In the genomic region with DNA sequence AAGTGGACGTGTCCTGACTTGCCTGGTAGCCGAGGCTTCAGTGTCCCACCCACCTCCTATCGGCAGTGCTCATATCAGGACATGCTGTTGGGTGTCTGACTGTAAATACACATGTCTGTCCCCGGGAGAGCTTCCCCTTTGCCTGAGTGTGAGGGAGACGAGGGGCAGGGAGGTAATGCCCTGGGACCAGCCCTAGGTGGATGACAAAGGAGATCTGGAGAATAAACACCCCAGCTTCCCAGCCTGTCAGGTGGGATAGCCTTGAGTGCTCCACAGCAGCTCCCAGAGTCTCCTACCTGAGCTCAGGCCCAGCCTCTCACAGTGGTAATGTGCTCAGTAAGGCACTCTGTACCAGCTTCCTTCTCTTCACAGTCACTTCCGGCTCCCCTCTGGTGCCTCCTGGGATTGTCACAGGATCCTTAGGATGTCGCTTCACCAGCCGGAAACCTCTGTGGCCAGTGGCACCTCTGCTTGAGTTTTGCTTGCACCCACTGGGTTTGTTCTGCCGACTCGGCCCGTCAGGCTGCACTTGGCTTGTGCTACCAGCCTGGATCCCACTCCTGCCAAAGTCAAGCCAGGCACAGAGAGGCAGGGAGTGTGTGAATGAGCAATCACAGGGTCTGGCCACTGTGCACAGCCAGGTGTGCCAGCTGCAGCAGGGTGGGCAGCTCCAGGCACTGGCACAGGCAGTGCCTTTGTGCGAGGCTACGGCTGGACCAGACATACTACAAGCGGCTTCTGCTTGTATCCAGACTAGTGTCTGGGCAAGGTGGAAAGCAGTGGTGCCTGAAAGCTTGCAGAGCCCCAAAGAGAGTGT, we compare ENCODE assay signal across 16 cellular contexts. TPM values are rescaled to one million over a fixed set of nuclear protein-coding genes. Genes with fewer than 3 reads are reported as not detected.
A peak's percentile ranks its signal among the peaks of the same experiment; 100 is the strongest.
DNase-seq lines count a peak whose midpoint lies in the region; ATAC-seq, FAIRE-seq and TF ChIP-seq lines count a peak whose summit lies in the region.
"Had no signal": no experiment of that assay in that cellular context is flagged by ENCODE, and none has a peak within 500 bp of the region (broad histone marks: within the 10 kb centered on the region; RNA-seq: fewer than 3 reads in every experiment).

No MANE protein-coding gene starts in this region.

- no peak for TF ChIP-seq CTCF in DND-41 (IDR thresholded peaks at IDR 0.05; ENCODE audit: borderline replicate concordance, extremely low read depth, low read length, poor library complexity, severe bottlenecking)
- TF ChIP-seq CTCF in brain (conservative IDR thresholded peaks at IDR 0.05): no peak

- H3K9ac ChIP-seq in DND-41 (ENCODE audit: low read depth, low read length): no peak overlapping the region

- peak overlapping the region in 4 of 5 experiments; percentile 27 to 52 (median 43) for H3K27ac Mint-ChIP-seq in brain
- H3K27ac Mint-ChIP-seq: naive B cell had no signal

- H3K4me1 ChIP-seq in DND-41 (ENCODE audit: insufficient read depth, low read length) (no peaks in the 10 kb centered on the region), mesodermal cell (ENCODE audit: control insufficient read depth, insufficient read depth, low read length, poor library complexity, severe bottlenecking) (peaks cover 4% of the 10 kb centered on the region)
- H3K4me1 ChIP-seq: adrenal gland, vagina had no signal

- H3K36me3 ChIP-seq in DND-41 (ENCODE audit: insufficient read depth, low read length) (no peaks in the 10 kb centered on the region), mesodermal cell (ENCODE audit: control insufficient read depth, insufficient read depth, low read length) (no peaks in the 10 kb centered on the region)
- H3K36me3 ChIP-seq: adrenal gland, vagina had no signal

- H3K4me2 ChIP-seq in DND-41 (ENCODE audit: insufficient read depth, low read length): no peak overlapping the region

- no peaks in the 10 kb centered on the region for H3K79me2 ChIP-seq in DND-41 (ENCODE audit: insufficient read depth, low read length)

- in situ Hi-C loops in KBM-7 (cut with MboI; ENCODE audit: low pct_unique_long_range_greater_than_20kb, low sequenced_read_pairs): no loop called here

- no peaks in the 10 kb centered on the region for H4K20me1 ChIP-seq in DND-41 (ENCODE audit: insufficient read depth, low read length)

- peaks cover 0 to 6% (median 0%) of the 10 kb centered on the region in 5 experiments for H3K9me3 Mint-ChIP-seq in brain

- FAIRE-seq in urothelium cell line (lab: Jason Lieb, UNC): no peak

- H3K36me3 Mint-ChIP-seq in brain: no peaks in the 10 kb centered on the region
- H3K36me3 Mint-ChIP-seq: naive B cell had no signal

- H3K27ac ChIP-seq in DND-41 (ENCODE audit: low read length) (no peak overlapping the region), mesodermal cell (ENCODE audit: low read depth, low read length, severe bottlenecking) (peak overlapping the region; percentile 45)
- H3K27ac ChIP-seq: adrenal gland, vagina had no signal

- DNase-seq in DND-41 (no peak), KBM-7 (peak; percentile 64), foreskin melanocyte (no peak), DMS79 treated with DMSO at 0.1 percent for 48 hours (lab: John Stamatoyannopoulos, UW) (no peak), urothelium cell line (ENCODE audit: low spot score) (no peak)
- DNase-seq: activated CD8-positive, alpha-beta memory T cell treated with anti-CD3 and anti-CD28 coated beads for 24 hours; adrenal gland; effector CD4-positive, alpha-beta T cell; HCEC 1CT; KG1; naive B cell; small intestine had no signal

- H3K9me3 ChIP-seq in DND-41 (ENCODE audit: insufficient read depth, low read length, severe bottlenecking) (no peaks in the 10 kb centered on the region), mesodermal cell (ENCODE audit: control insufficient read depth, low read length) (no peaks in the 10 kb centered on the region)
- H3K9me3 ChIP-seq: adrenal gland, vagina had no signal

- peak overlapping the region; percentile 39; the same call in 1 of the 2 replicates for H2AFZ ChIP-seq in DND-41 (ENCODE audit: low read depth, low read length)

- ATAC-seq in DND-41 (ENCODE audit: insufficient read depth, low read depth) (peak; percentile 50), HG02840 (IDR thresholded peaks at IDR 0.05; ENCODE audit: low FRiP score, unreplicated experiment) (no peak)

- no peak overlapping the region for H3K4me3 Mint-ChIP-seq in brain
- H3K4me3 Mint-ChIP-seq: naive B cell had no signal

- H3K4me1 Mint-ChIP-seq in brain: peaks cover 7% of the 10 kb centered on the region
- H3K4me1 Mint-ChIP-seq: naive B cell had no signal

- no peaks in the 10 kb centered on the region for H3K27me3 ChIP-seq in DND-41 (ENCODE audit: insufficient read depth, low read length, poor library complexity)
- H3K27me3 ChIP-seq: adrenal gland, vagina had no signal

- 82 to 85% methylated on average over 11 to 12 of the region's 14 CpGs for WGBS in mesodermal cell (ENCODE audit: insufficient coverage in 2 of 2), 2 experiments

- H3K4me3 ChIP-seq in DND-41 (ENCODE audit: low read depth in 1 of 2, low read length in 2 of 2): no peak overlapping the region
- H3K4me3 ChIP-seq in mesodermal cell (ENCODE audit: extremely low read depth, insufficient read depth, low read length, poor library complexity, severe bottlenecking): no peak overlapping the region
- H3K4me3 ChIP-seq: adrenal gland, vagina had no signal

- H3K27me3 Mint-ChIP-seq in brain: no peaks in the 10 kb centered on the region
- H3K27me3 Mint-ChIP-seq: naive B cell had no signal

RNA-seq across cellular contexts. Expression of a gene that starts 54.4 kb away (rescaled TPM):
- polyA plus RNA-seq in brain (ENCODE audit: insufficient read depth, low read depth, low replicate concordance): 86.0 TPM
- polyA plus RNA-seq in mesodermal cell (2013, experiment 1 of 2): 7.1 TPM
- 7.3 TPM for polyA plus RNA-seq in mesodermal cell (2013, experiment 2 of 2)
